In genomic region chrX:129494887-129495286, GRCh38 we compare ENCODE assay signal across 2 cellular contexts.
TF ChIP-seq lines count a peak whose summit lies in the region.

No MANE protein-coding gene starts in this region.

TF ChIP-seq in IMR-90, 13 proteins besides CTCF, POLR2A, EP300 and RAD21:
- TF ChIP-seq, protein P1, sequence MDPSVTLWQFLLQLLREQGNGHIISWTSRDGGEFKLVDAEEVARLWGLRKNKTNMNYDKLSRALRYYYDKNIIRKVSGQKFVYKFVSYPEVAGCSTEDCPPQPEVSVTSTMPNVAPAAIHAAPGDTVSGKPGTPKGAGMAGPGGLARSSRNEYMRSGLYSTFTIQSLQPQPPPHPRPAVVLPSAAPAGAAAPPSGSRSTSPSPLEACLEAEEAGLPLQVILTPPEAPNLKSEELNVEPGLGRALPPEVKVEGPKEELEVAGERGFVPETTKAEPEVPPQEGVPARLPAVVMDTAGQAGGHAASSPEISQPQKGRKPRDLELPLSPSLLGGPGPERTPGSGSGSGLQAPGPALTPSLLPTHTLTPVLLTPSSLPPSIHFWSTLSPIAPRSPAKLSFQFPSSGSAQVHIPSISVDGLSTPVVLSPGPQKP (IDR thresholded peaks at IDR 0.05; ENCODE audit: borderline replicate concordance, low read depth, low read length): no peak
- TF ChIP-seq SMC3 (IDR thresholded peaks at IDR 0.05; ENCODE audit: low read depth, low read length) (no peak), MAFK (IDR thresholded peaks at IDR 0.05; ENCODE audit: low read depth, low read length) (no peak), BHLHE40 (IDR thresholded peaks at IDR 0.05; ENCODE audit: low read depth, low read length) (no peak), CEBPB (IDR thresholded peaks at IDR 0.05; ENCODE audit: low read depth, low read length) (no peak), CHD1 (IDR thresholded peaks at IDR 0.05; ENCODE audit: low read depth, low read length) (no peak), FOS (IDR thresholded peaks at IDR 0.05; ENCODE audit: low read depth, low read length) (no peak), NFE2L2 (IDR thresholded peaks at IDR 0.05; ENCODE audit: low read depth, low read length) (no peak), MAZ (IDR thresholded peaks at IDR 0.05; ENCODE audit: borderline replicate concordance, low read depth, low read length) (no peak), RFX5 (IDR thresholded peaks at IDR 0.05; ENCODE audit: low read depth, low read length) (no peak), MXI1 (IDR thresholded peaks at IDR 0.05; ENCODE audit: borderline replicate concordance, low read depth, low read length) (no peak), RCOR1 (IDR thresholded peaks at IDR 0.05; ENCODE audit: insufficient replicate concordance, low read length) (no peak), USF2 (IDR thresholded peaks at IDR 0.05; ENCODE audit: low read depth, low read length) (no peak)

TF ChIP-seq in GM23338, 12 proteins besides CTCF, POLR2A, EP300 and RAD21:
- TF ChIP-seq, protein P2, sequence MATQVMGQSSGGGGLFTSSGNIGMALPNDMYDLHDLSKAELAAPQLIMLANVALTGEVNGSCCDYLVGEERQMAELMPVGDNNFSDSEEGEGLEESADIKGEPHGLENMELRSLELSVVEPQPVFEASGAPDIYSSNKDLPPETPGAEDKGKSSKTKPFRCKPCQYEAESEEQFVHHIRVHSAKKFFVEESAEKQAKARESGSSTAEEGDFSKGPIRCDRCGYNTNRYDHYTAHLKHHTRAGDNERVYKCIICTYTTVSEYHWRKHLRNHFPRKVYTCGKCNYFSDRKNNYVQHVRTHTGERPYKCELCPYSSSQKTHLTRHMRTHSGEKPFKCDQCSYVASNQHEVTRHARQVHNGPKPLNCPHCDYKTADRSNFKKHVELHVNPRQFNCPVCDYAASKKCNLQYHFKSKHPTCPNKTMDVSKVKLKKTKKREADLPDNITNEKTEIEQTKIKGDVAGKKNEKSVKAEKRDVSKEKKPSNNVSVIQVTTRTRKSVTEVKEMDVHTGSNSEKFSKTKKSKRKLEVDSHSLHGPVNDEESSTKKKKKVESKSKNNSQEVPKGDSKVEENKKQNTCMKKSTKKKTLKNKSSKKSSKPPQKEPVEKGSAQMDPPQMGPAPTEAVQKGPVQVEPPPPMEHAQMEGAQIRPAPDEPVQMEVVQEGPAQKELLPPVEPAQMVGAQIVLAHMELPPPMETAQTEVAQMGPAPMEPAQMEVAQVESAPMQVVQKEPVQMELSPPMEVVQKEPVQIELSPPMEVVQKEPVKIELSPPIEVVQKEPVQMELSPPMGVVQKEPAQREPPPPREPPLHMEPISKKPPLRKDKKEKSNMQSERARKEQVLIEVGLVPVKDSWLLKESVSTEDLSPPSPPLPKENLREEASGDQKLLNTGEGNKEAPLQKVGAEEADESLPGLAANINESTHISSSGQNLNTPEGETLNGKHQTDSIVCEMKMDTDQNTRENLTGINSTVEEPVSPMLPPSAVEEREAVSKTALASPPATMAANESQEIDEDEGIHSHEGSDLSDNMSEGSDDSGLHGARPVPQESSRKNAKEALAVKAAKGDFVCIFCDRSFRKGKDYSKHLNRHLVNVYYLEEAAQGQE (IDR thresholded peaks at IDR 0.05; ENCODE audit: unreplicated experiment): no peak
- no peak for TF ChIP-seq ZNF331 (CRISPR knock-in tag; IDR thresholded peaks at IDR 0.05; ENCODE audit: low read depth)
- no peak for TF ChIP-seq ZNF462 (CRISPR knock-in tag; IDR thresholded peaks at IDR 0.05)
- TF ChIP-seq CREB1 (CRISPR knock-in tag; IDR thresholded peaks at IDR 0.05; ENCODE audit: low read depth): no peak
- TF ChIP-seq EZH2phosphoT487 (IDR thresholded peaks at IDR 0.05; ENCODE audit: unreplicated experiment): no peak
- TF ChIP-seq EZH2 (IDR thresholded peaks at IDR 0.05; ENCODE audit: low read depth, unreplicated experiment): no peak
- TF ChIP-seq ZNF114 (CRISPR knock-in tag; IDR thresholded peaks at IDR 0.05): no peak
- TF ChIP-seq NANOG (IDR thresholded peaks at IDR 0.05; ENCODE audit: borderline replicate concordance): no peak
- TF ChIP-seq JUNB (IDR thresholded peaks at IDR 0.05; ENCODE audit: unreplicated experiment): no peak
- TF ChIP-seq POLR2AphosphoS5 (IDR thresholded peaks at IDR 0.05; ENCODE audit: low read depth): no peak
- no peak for TF ChIP-seq ETS1 (IDR thresholded peaks at IDR 0.05)
- TF ChIP-seq STAT1 (IDR thresholded peaks at IDR 0.05; ENCODE audit: unreplicated experiment): no peak
